28 cellular contexts compared by ENCODE assay signal in the genomic region with DNA sequence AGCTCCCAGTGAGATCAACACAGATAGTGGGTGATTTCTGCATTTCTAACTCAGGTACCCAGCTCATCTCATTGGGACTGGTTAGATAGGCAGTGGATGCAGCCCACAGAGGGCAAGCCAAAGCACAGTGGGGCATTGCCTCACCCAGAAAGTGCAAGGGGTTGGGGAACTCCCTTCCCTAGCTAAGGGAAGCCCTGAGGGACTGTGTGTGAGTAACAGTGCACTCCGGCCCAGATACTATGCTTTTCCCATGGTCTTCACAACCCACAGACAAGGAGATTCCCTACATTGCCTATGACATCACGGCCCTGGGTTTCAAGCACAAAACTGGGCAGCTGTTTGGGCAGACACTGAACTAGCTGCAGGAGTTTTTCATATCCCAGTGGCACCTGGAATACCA.
"Had no signal": no experiment of that assay in that cellular context is flagged by ENCODE, and none has a peak within 500 bp of the region (broad histone marks: within the 10 kb centered on the region; RNA-seq: fewer than 3 reads in every experiment).

No MANE protein-coding gene starts in this region.

- ATAC-seq: mucosa of descending colon; naive thymus-derived CD4-positive, alpha-beta T cell; natural killer cell treated with Interleukin-12 subunit alpha and Interleukin-12 subunit beta and Interleukin-15 and Interleukin-18, amount 100 ng/mL, for 72 hours; pancreas; right cardiac atrium; sciatic nerve; stimulated activated naive B cell treated with anti-CD40 and anti-IgM and Interleukin-4, amounts not matched to agents 10 μg/mL and 1 μg/mL and 100 μg/mL, for 72 hours; stimulated activated naive CD8-positive, alpha-beta T cell treated with anti-CD3 and anti-CD28 coated beads, Interleukin-15, Interleukin-2, amounts not matched to agents 100 U/mL and 50 U/mL, for 24 hours had no signal

- H3K9me3 ChIP-seq: mucosa of descending colon, pancreas, prostate gland, testis, thyroid gland, transverse colon, upper lobe of left lung, vagina had no signal

- H3K27me3 Mint-ChIP-seq: memory B cell; naive thymus-derived CD4-positive, alpha-beta T cell; natural killer cell treated with Interleukin-12 subunit alpha and Interleukin-12 subunit beta and Interleukin-15 and Interleukin-18, amount 100 ng/mL, for 72 hours; stimulated activated naive B cell treated with anti-CD40 and anti-IgM and Interleukin-4, amounts not matched to agents 10 μg/mL and 1 μg/mL and 100 μg/mL, for 72 hours had no signal

- H3K36me3 Mint-ChIP-seq: memory B cell; naive thymus-derived CD4-positive, alpha-beta T cell; stimulated activated naive B cell treated with anti-CD40 and anti-IgM and Interleukin-4, amounts not matched to agents 10 μg/mL and 1 μg/mL and 100 μg/mL, for 72 hours had no signal

- H3K27me3 ChIP-seq: pancreas, stomach, testis, thyroid gland, transverse colon, upper lobe of left lung, vagina had no signal

- H3K27ac Mint-ChIP-seq: memory B cell; naive thymus-derived CD4-positive, alpha-beta T cell; natural killer cell treated with Interleukin-12 subunit alpha and Interleukin-12 subunit beta and Interleukin-15 and Interleukin-18, amount 100 ng/mL, for 72 hours; stimulated activated naive B cell treated with anti-CD40 and anti-IgM and Interleukin-4, amounts not matched to agents 10 μg/mL and 1 μg/mL and 100 μg/mL, for 72 hours had no signal

- H3K4me3 Mint-ChIP-seq: memory B cell; naive thymus-derived CD4-positive, alpha-beta T cell; natural killer cell treated with Interleukin-12 subunit alpha and Interleukin-12 subunit beta and Interleukin-15 and Interleukin-18, amount 100 ng/mL, for 72 hours; stimulated activated naive B cell treated with anti-CD40 and anti-IgM and Interleukin-4, amounts not matched to agents 10 μg/mL and 1 μg/mL and 100 μg/mL, for 72 hours had no signal

- H3K4me1 Mint-ChIP-seq: memory B cell; naive thymus-derived CD4-positive, alpha-beta T cell; stimulated activated naive B cell treated with anti-CD40 and anti-IgM and Interleukin-4, amounts not matched to agents 10 μg/mL and 1 μg/mL and 100 μg/mL, for 72 hours had no signal

- H3K36me3 ChIP-seq: left ventricle myocardium inferior, pancreas, prostate gland, stomach, thyroid gland, transverse colon, upper lobe of left lung, vagina had no signal

- H3K4me3 ChIP-seq: left ventricle myocardium inferior, lung, mucosa of descending colon, pancreas, prostate gland, skin epidermis, stomach, testis, thyroid gland, transverse colon, upper lobe of left lung, vagina had no signal

- H3K27ac ChIP-seq: left ventricle myocardium inferior, pancreas, prostate gland, skin epidermis, stomach, testis, thyroid gland, transverse colon, upper lobe of left lung, vagina had no signal

- DNase-seq: islet precursor cell; left ventricle myocardium inferior; midbrain; mucosa of descending colon; naive thymus-derived CD4-positive, alpha-beta T cell; nucleus accumbens; posterior cingulate gyrus; retina; right cardiac atrium; stimulated activated CD4-positive, alpha-beta T cell treated with anti-CD3 and anti-CD28 coated beads, Interleukin-12 subunit alpha, Interleukin-12 subunit beta, amount 100 ng/mL, for 4 hours; stimulated activated CD4-positive, alpha-beta T cell treated with anti-CD3 and anti-CD28 coated beads, Interleukin-15, amount 100 ng/mL, for 24 hours; stimulated activated CD4-positive, alpha-beta T cell treated with anti-CD3 and anti-CD28 coated beads, Interleukin-2, amount 100 ng/mL, for 24 hours; stimulated activated CD4-positive, alpha-beta T cell treated with anti-CD3 and anti-CD28 coated beads, Interleukin-4, amount 100 ng/mL, for 1 hour; stimulated activated naive B cell treated with anti-CD40 and anti-IgM and Interleukin-4, amounts not matched to agents 10 μg/mL and 1 μg/mL and 100 μg/mL, for 72 hours; stimulated activated naive CD8-positive, alpha-beta T cell treated with anti-CD3 and anti-CD28 coated beads, Interleukin-15, Interleukin-2, amounts not matched to agents 100 U/mL and 50 U/mL, for 24 hours; stomach; testis; thyroid gland; transverse colon; upper lobe of left lung had no signal

- H3K4me1 ChIP-seq: pancreas, prostate gland, stomach, testis, thyroid gland, transverse colon, upper lobe of left lung, vagina had no signal
